In genomic region chr7:45259966-45260646, GRCh38 we compare ENCODE assay signal across 8 cellular contexts.
DNase-seq lines count a peak whose midpoint lies in the region; ATAC-seq, FAIRE-seq and TF ChIP-seq lines count a peak whose summit lies in the region.

No MANE protein-coding gene starts in this region.

- peaks cover 11% of the 10 kb centered on the region; the same call in 1 of the 2 replicates for H3K4me1 ChIP-seq in PC-3 (ENCODE audit: insufficient read depth, low read length)
- H3K4me1 ChIP-seq in thyroid gland: no peaks in the 10 kb centered on the region

- H3K4me3 ChIP-seq in GM12864 (ENCODE audit: low read depth, low read length) (no peak overlapping the region), PC-3 (ENCODE audit: low read length) (no peak overlapping the region), thyroid gland (replicated peaks in 1 of 3) (no peak overlapping the region)

- ATAC-seq in HG02973 (IDR thresholded peaks at IDR 0.05; ENCODE audit: unreplicated experiment) (peak; percentile 59), PC-3 (peak; percentile 82), omental fat pad (ENCODE audit: low FRiP score) (no peak), HG02610 (IDR thresholded peaks at IDR 0.05; ENCODE audit: unreplicated experiment) (no peak)

- TF ChIP-seq CTCF in GM12864 (IDR thresholded peaks at IDR 0.05; ENCODE audit: low read depth, low read length, missing control alignments) (peak; percentile 99), PC-3 (conservative IDR thresholded peaks at IDR 0.05; ENCODE audit: low read depth, low read length) (peak; percentile 97), omental fat pad (IDR thresholded peaks at IDR 0.05) (peak in 2 of 3 donors; percentile 81 to 91), thyroid gland (IDR thresholded peaks at IDR 0.05) (peak; percentile 71 to 98 (median 89))

- H3K9ac ChIP-seq in PC-3 (ENCODE audit: low read length): no peak overlapping the region

- no TSS peak for BruUV-seq in PC-3 (replicated peaks; lab: Mats Ljungman, UMichigan)

- no peaks in the 10 kb centered on the region for H3K9me2 ChIP-seq in PC-3 (replicated peaks; ENCODE audit: low read length)

- H3K27ac ChIP-seq in PC-3 (ENCODE audit: low read length): no peak overlapping the region
- H3K27ac ChIP-seq in thyroid gland: no peak overlapping the region

- no peak overlapping the region for H2AFZ ChIP-seq in PC-3 (ENCODE audit: low read length)

- peak overlapping the region; percentile 56 for H3K4me2 ChIP-seq in PC-3 (ENCODE audit: low read length)

- H4K20me1 ChIP-seq in PC-3 (ENCODE audit: low read length): no peaks in the 10 kb centered on the region

- CTCF ChIA-PET in PC-3 (lab: Charles Lee): no interaction called here

- FAIRE-seq in frontal cortex (lab: Jason Lieb, UNC): no peak

- no peaks in the 10 kb centered on the region for H3K79me2 ChIP-seq in PC-3 (ENCODE audit: low read length)

- H3K9me3 ChIP-seq in PC-3 (ENCODE audit: low read length) (no peaks in the 10 kb centered on the region), thyroid gland (no peaks in the 10 kb centered on the region)

- intact Hi-C loops in PC-3 (cut with micrococcal nuclease): loop anchor here (1.0 kb wide), 1 partner anchor 106 kb away; no protein-coding TSS in a partner anchor
- intact Hi-C loops in thyroid gland (cut with DNase I): loop anchor here (5.0 kb wide), 1 partner anchor 103 kb away; the partner anchor contains the start of gene RAMP3

- WGBS in thyroid gland, 2 donors: 14 to 22% methylated on average over 23 to 30 of the region's 30 CpGs

- DNase-seq in GM12864 (ENCODE audit: low read depth) (peak; percentile 25), PC-3 (peak; percentile 67), frontal cortex (ENCODE audit: low spot score in 2 of 2) (peak; percentile 29 to 68), omental fat pad (ENCODE audit: low spot score) (no peak), thyroid gland (peak; percentile 36 to 52)
- peak; percentile 56 to 59 for DNase-seq in activated T-helper 1 cell treated with anti-CD3 and anti-CD28 coated beads, Interleukin-2, amount 50 U/mL, for 16 hours (ENCODE audit: low read depth in 1 of 2, low spot score in 1 of 2)

- H3K36me3 ChIP-seq in PC-3 (ENCODE audit: low read depth, low read length): no peaks in the 10 kb centered on the region
- no peaks in the 10 kb centered on the region for H3K36me3 ChIP-seq in thyroid gland

- TF ChIP-seq POLR2A in thyroid gland (IDR thresholded peaks at IDR 0.05): no peak

- H3F3A ChIP-seq in PC-3 (ENCODE audit: low read length, unreplicated experiment): no peaks in the 10 kb centered on the region

- H3K27me3 ChIP-seq in PC-3 (ENCODE audit: low read length): no peaks in the 10 kb centered on the region
- H3K27me3 ChIP-seq in thyroid gland: no peaks in the 10 kb centered on the region

- POLR2A ChIA-PET in PC-3 (lab: Charles Lee; ENCODE audit: unreplicated experiment): no interaction called here

Comparison
In these comparisons a context has a peak if more than half of its experiments do, and no peak if none do; other contexts are left out.
1. ATAC-seq: peak in HG02973 (single experiment) and PC-3 (single experiment); none in omental fat pad (single experiment) and HG02610 (single experiment).
2. Peak in every context shown above with its lines, with median percentiles within 50 percentile points of each other: CTCF ChIP-seq.